Comparison of ENCODE assay signal across 20 cellular contexts in genomic region chr11:58318532-58318931, GRCh38. TPM values are rescaled to one million over a fixed set of nuclear protein-coding genes. Genes with fewer than 3 reads are reported as not detected.
DNase-seq lines count a peak whose midpoint lies in the region; ATAC-seq, FAIRE-seq and TF ChIP-seq lines count a peak whose summit lies in the region.
"Had no signal": no experiment of that assay in that cellular context is flagged by ENCODE, and none has a peak within 500 bp of the region (broad histone marks: within the 10 kb centered on the region; RNA-seq: fewer than 3 reads in every experiment).

No MANE protein-coding gene starts in this region.

- no peak overlapping the region; the same call in 1 of the 2 replicates for H3K9ac ChIP-seq in GM23248
- H3K9ac ChIP-seq: BLaER1 had no signal

- FAIRE-seq in bronchial epithelial cell (lab: Jason Lieb, UNC): no peak
- FAIRE-seq: A549 had no signal

- H3K27me3 ChIP-seq in GM23248 (replicated peaks; ENCODE audit: insufficient read depth): no peaks in the 10 kb centered on the region
- H3K27me3 ChIP-seq in bronchial epithelial cell (ENCODE audit: control insufficient read depth, insufficient read depth, low read length): no peaks in the 10 kb centered on the region
- no peaks in the 10 kb centered on the region for H3K27me3 ChIP-seq in upper lobe of right lung
- H3K27me3 ChIP-seq: BLaER1 had no signal

- H3K36me3 ChIP-seq in GM23248 (ENCODE audit: low read depth): no peaks in the 10 kb centered on the region
- no peaks in the 10 kb centered on the region for H3K36me3 ChIP-seq in bronchial epithelial cell (ENCODE audit: control insufficient read depth, insufficient read depth, low read length)
- no peaks in the 10 kb centered on the region for H3K36me3 ChIP-seq in upper lobe of right lung
- H3K36me3 ChIP-seq: BLaER1 had no signal

- no peak for TF ChIP-seq CTCF in AG09309 (IDR thresholded peaks at IDR 0.05; ENCODE audit: control insufficient read depth, insufficient read depth, low read depth, low read length, missing control alignments)
- no peak for TF ChIP-seq CTCF in bronchial epithelial cell (IDR thresholded peaks at IDR 0.05; ENCODE audit: insufficient read depth, low read length, severe bottlenecking)
- TF ChIP-seq CTCF in fibroblast of the aortic adventitia (IDR thresholded peaks at IDR 0.05; ENCODE audit: insufficient read depth, low read length): no peak
- no peak for TF ChIP-seq CTCF in upper lobe of right lung (IDR thresholded peaks at IDR 0.05)

- DNase-seq in AG09309 (ENCODE audit: low read depth) (peak; percentile 17), GM23248 (peak; percentile 64), bronchial epithelial cell (ENCODE audit: low read depth) (peak; percentile 22), fibroblast of the aortic adventitia (ENCODE audit: low read depth) (peak; percentile 5), T-helper 2 cell (no peak), upper lobe of right lung (no peak)
- DNase-seq in stimulated activated naive CD8-positive, alpha-beta T cell treated with anti-CD3 and anti-CD28 coated beads, Interleukin-15, Interleukin-2, amounts not matched to agents 100 U/mL and 50 U/mL, for 24 hours: no peak
- DNase-seq: CD8-positive, alpha-beta memory T cell; H9; KBM-7; NCI-H1048; NCI-H1694; NCI-H2107; NCI-H345; NCI-H69; Right ventricle myocardium superior had no signal

- peaks cover 40% of the 10 kb centered on the region for H3K4me1 ChIP-seq in GM23248 (ENCODE audit: insufficient read depth)
- no peaks in the 10 kb centered on the region for H3K4me1 ChIP-seq in upper lobe of right lung
- H3K4me1 ChIP-seq: A549, BLaER1 had no signal

- H2AFZ ChIP-seq in GM23248: no peak overlapping the region; the same call in 1 of the 2 replicates

- H3K4me3 ChIP-seq in AG09309 (ENCODE audit: control insufficient read depth, low read depth, low read length): no peak overlapping the region
- H3K4me3 ChIP-seq in GM23248: 0 out of 2 replicates have a peak overlapping the region, but pooled peaks have one; percentile 6
- no peak overlapping the region for H3K4me3 ChIP-seq in bronchial epithelial cell (ENCODE audit: low read depth, low read length)
- no peak overlapping the region for H3K4me3 ChIP-seq in fibroblast of the aortic adventitia (ENCODE audit: low read depth, low read length)
- H3K4me3 ChIP-seq in upper lobe of right lung: no peak overlapping the region
- H3K4me3 ChIP-seq: A549, BLaER1 had no signal

- ATAC-seq in HG02763 (IDR thresholded peaks at IDR 0.05; ENCODE audit: unreplicated experiment) (no peak), upper lobe of right lung (no peak)
- no peak for ATAC-seq in stimulated activated naive CD8-positive, alpha-beta T cell treated with anti-CD3 and anti-CD28 coated beads, Interleukin-15, Interleukin-2, amounts not matched to agents 100 U/mL and 50 U/mL, for 24 hours
- ATAC-seq: A549 had no signal

- H3K4me2 ChIP-seq in GM23248 (ENCODE audit: unreplicated experiment): peak overlapping the region; percentile 65
- H3K4me2 ChIP-seq: A549, BLaER1 had no signal

- H3K27ac ChIP-seq in GM23248 (peak overlapping the region; percentile 48), upper lobe of right lung (no peak overlapping the region)
- H3K27ac ChIP-seq: A549, BLaER1, HL-60 had no signal

- no peaks in the 10 kb centered on the region for H3K79me2 ChIP-seq in GM23248 (ENCODE audit: insufficient read depth)

- H3F3A ChIP-seq in GM23248 (ENCODE audit: insufficient read depth): peaks cover 42% of the 10 kb centered on the region

- WGBS in GM23248 (ENCODE audit: low coverage in 1 of 2, low lambda C conversion rate in 2 of 2, missing lambda C conversion rate in 2 of 2), 2 experiments: 1 to 5% methylated on average over 3 of the region's 3 CpGs

- no peaks in the 10 kb centered on the region for H3K9me2 ChIP-seq in GM23248 (ENCODE audit: insufficient read depth)

- in situ Hi-C loops in GM23248 (cut with MboI): no loop called here

- intact Hi-C loops in upper lobe of right lung (cut with DNase I): no loop called here

- no peaks in the 10 kb centered on the region for H4K20me1 ChIP-seq in GM23248 (ENCODE audit: insufficient read depth)
- H4K20me1 ChIP-seq: BLaER1 had no signal

- H3K9me3 ChIP-seq in GM23248 (ENCODE audit: low read depth) (no peaks in the 10 kb centered on the region), upper lobe of right lung (no peaks in the 10 kb centered on the region)
- H3K9me3 ChIP-seq: A549, BLaER1 had no signal

RNA-seq across cellular contexts. Expression of gene OR5B17, which starts 40.3 kb away (rescaled TPM):
- total RNA-seq in GM23248 (2014; rRNA removed; shearing (Covaris generic)): not detected in 2 replicates
- not detected in 2 replicates for polyA plus RNA-seq in GM23248 (2016; fragmentation: Nextera tagmentation; extraction: Ambion mirVana)
- total RNA-seq in bronchial epithelial cell: not detected in 2 replicates
- total RNA-seq in fibroblast of the aortic adventitia (ENCODE audit: low replicate concordance): not detected in 2 replicates
- not detected for total RNA-seq in upper lobe of right lung
- total RNA-seq: CD8-positive, alpha-beta memory T cell; H9; Right ventricle myocardium superior had no signal
- polyA plus RNA-seq: A549; CD8-positive, alpha-beta memory T cell had no signal

RNA-seq across cellular contexts. Expression of gene OR10W1, which starts 50.5 kb away (rescaled TPM):
- not detected in 2 replicates for total RNA-seq in GM23248 (2014; rRNA removed; shearing (Covaris generic))
- polyA plus RNA-seq in GM23248 (2016; fragmentation: Nextera tagmentation; extraction: Ambion mirVana): not detected in 2 replicates
- not detected in 2 replicates for total RNA-seq in bronchial epithelial cell
- not detected in 2 replicates for total RNA-seq in fibroblast of the aortic adventitia (ENCODE audit: low replicate concordance)
- total RNA-seq in upper lobe of right lung: not detected
- total RNA-seq: CD8-positive, alpha-beta memory T cell; H9; Right ventricle myocardium superior had no signal
- polyA plus RNA-seq: A549; CD8-positive, alpha-beta memory T cell had no signal

Comparison
In these comparisons a context has a peak if more than half of its experiments do, and no peak if none do; other contexts are left out.
1. DNase-seq: peak in AG09309 (single experiment), GM23248 (single experiment), bronchial epithelial cell (single experiment) and fibroblast of the aortic adventitia (single experiment); none in T-helper 2 cell (0 of 5), stimulated activated naive CD8-positive, alpha-beta T cell treated with anti-CD3 and anti-CD28 coated beads, Interleukin-15, Interleukin-2, amounts not matched to agents 100 U/mL and 50 U/mL, for 24 hours (single experiment) and upper lobe of right lung (single experiment).